1 cellular context compared by ENCODE assay signal in the genomic region with DNA sequence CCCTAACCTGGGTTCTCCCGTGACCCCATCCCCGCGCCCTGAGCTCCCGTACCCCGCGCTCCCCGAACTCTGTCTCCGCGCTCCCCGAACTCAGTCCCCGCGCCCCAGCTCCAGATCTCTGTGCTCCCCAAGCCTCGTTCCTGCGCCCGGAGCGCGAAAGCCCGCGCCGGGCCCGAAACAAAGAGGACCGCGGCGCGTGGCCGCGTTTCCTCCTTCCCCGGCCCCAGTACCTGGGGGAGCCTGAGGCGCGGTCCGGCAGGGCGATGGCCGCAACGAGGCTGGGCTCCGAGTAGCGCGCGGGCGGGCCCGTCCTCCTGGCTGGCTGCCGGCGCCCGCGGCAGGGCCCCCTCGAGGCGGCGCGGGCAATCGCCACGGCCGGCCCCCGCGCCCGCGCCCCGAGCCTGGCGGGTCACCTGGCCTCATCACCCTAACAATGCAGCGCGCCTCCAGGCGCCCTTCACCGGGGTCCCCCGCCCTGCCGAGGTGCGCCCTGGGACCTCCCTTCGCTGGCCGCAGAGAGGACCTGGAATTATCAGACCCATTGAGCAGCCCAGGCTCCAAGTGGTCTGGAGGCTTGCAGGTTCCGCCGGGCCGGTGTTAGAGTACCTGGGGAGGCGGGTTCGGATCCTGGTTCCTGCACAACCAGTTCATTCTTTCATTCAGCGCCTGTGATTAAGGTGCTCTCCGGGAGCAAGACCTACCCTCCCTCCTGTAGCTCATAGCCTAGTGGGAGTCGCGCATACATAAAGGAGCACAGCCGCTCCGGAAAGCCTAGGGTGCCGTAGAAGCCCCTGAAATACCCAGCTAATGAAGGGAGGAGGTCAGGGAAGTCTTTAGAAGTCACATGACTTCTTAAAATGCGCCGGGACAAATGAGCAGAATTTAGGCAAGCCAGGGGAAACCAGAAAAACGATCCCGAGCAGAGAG.
TF ChIP-seq lines count a peak whose summit lies in the region.

Gene TNS3, minus strand, starts transcription at position 291 of the 927 bp plus-strand sequence. CDS start 142,475 bp downstream, outside the sequence.

TF ChIP-seq in HepG2, 621 proteins besides CTCF, POLR2A, EP300 and RAD21 (continued from another document and continues in another):
- peak; percentile 66; the same call in 1 of the 2 replicates for TF ChIP-seq ZXDC (CRISPR knock-in tag; IDR thresholded peaks at IDR 0.05)
- no peak for TF ChIP-seq GTF2F1 (IDR thresholded peaks at IDR 0.05; ENCODE audit: low read length)
- no peak for TF ChIP-seq TCF7L2 (IDR thresholded peaks at IDR 0.05; ENCODE audit: low read depth, low read length)
- TF ChIP-seq ZBTB49 (CRISPR knock-in tag; IDR thresholded peaks at IDR 0.05; ENCODE audit: borderline replicate concordance): no peak
- TF ChIP-seq AHR (CRISPR knock-in tag; IDR thresholded peaks at IDR 0.05): no peak
- no peak; the same call in 1 of the 2 replicates for TF ChIP-seq IRX3 (CRISPR knock-in tag; IDR thresholded peaks at IDR 0.05; ENCODE audit: borderline replicate concordance, low read depth)
- TF ChIP-seq TGIF2 (CRISPR knock-in tag; IDR thresholded peaks at IDR 0.05): no peak
- TF ChIP-seq PLRG1 (conservative IDR thresholded peaks at IDR 0.05): no peak
- no peak for TF ChIP-seq PTBP1 (IDR thresholded peaks at IDR 0.05; ENCODE audit: low read depth, low read length, poor library complexity, severe bottlenecking)
- no peak for TF ChIP-seq CREBL2 (CRISPR knock-in tag; IDR thresholded peaks at IDR 0.05; ENCODE audit: borderline replicate concordance)
- TF ChIP-seq DNMT3B (CRISPR knock-in tag; conservative IDR thresholded peaks at IDR 0.05): no peak
- 0 out of 2 replicates have a peak, but pooled peaks have one; percentile 10 for TF ChIP-seq NRL (CRISPR knock-in tag; IDR thresholded peaks at IDR 0.05; ENCODE audit: borderline replicate concordance)
- no peak for TF ChIP-seq ZNF441 (CRISPR knock-in tag; IDR thresholded peaks at IDR 0.05; ENCODE audit: borderline replicate concordance)
- no peak for TF ChIP-seq GZF1 (CRISPR knock-in tag; IDR thresholded peaks at IDR 0.05)
- TF ChIP-seq, protein P1, sequence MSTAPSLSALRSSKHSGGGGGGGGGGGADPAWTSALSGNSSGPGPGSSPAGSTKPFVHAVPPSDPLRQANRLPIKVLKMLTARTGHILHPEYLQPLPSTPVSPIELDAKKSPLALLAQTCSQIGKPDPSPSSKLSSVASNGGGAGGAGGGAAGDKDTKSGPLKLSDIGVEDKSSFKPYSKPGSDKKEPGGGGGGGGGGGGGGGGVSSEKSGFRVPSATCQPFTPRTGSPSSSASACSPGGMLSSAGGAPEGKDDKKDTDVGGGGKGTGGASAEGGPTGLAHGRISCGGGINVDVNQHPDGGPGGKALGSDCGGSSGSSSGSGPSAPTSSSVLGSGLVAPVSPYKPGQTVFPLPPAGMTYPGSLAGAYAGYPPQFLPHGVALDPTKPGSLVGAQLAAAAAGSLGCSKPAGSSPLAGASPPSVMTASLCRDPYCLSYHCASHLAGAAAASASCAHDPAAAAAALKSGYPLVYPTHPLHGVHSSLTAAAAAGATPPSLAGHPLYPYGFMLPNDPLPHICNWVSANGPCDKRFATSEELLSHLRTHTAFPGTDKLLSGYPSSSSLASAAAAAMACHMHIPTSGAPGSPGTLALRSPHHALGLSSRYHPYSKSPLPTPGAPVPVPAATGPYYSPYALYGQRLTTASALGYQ (CRISPR knock-in tag; IDR thresholded peaks at IDR 0.05): peak; percentile 58; the same call in 1 of the 2 replicates
- TF ChIP-seq, protein P2, sequence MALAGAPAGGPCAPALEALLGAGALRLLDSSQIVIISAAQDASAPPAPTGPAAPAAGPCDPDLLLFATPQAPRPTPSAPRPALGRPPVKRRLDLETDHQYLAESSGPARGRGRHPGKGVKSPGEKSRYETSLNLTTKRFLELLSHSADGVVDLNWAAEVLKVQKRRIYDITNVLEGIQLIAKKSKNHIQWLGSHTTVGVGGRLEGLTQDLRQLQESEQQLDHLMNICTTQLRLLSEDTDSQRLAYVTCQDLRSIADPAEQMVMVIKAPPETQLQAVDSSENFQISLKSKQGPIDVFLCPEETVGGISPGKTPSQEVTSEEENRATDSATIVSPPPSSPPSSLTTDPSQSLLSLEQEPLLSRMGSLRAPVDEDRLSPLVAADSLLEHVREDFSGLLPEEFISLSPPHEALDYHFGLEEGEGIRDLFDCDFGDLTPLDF (CRISPR knock-in tag; IDR thresholded peaks at IDR 0.05): no peak
- TF ChIP-seq ELF4 (CRISPR knock-in tag; IDR thresholded peaks at IDR 0.05; ENCODE audit: borderline replicate concordance): no peak
- TF ChIP-seq ZNF34 (CRISPR knock-in tag; IDR thresholded peaks at IDR 0.05; ENCODE audit: borderline replicate concordance): no peak
- no peak; the same call in 1 of the 2 replicates for TF ChIP-seq ARNT2 (CRISPR knock-in tag; IDR thresholded peaks at IDR 0.05; ENCODE audit: low read depth)
- TF ChIP-seq ZNF737 (CRISPR knock-in tag; IDR thresholded peaks at IDR 0.05; ENCODE audit: borderline replicate concordance): no peak
- no peak for TF ChIP-seq ARNTL (CRISPR knock-in tag; IDR thresholded peaks at IDR 0.05)
- TF ChIP-seq RARG (CRISPR knock-in tag; IDR thresholded peaks at IDR 0.05; ENCODE audit: low read depth): no peak
- TF ChIP-seq, protein P3, sequence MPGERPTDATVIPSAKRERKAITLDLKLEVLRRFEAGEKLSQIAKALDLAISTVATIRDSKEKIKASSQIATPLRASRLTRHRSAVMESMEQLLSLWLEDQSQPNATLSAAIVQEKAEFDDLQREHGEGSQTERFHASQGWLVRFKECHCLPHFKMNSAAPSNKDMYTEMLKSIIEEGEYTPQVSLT (CRISPR knock-in tag; IDR thresholded peaks at IDR 0.05; ENCODE audit: borderline replicate concordance, low read depth): no peak
- TF ChIP-seq KDM2A (CRISPR knock-in tag; IDR thresholded peaks at IDR 0.05; ENCODE audit: borderline replicate concordance, low read depth): no peak
- TF ChIP-seq ZNF101 (CRISPR knock-in tag; IDR thresholded peaks at IDR 0.05; ENCODE audit: borderline replicate concordance, low read depth): no peak
- no peak for TF ChIP-seq ZZZ3 (CRISPR knock-in tag; IDR thresholded peaks at IDR 0.05; ENCODE audit: borderline replicate concordance)
- TF ChIP-seq KDM6A (CRISPR knock-in tag; IDR thresholded peaks at IDR 0.05; ENCODE audit: low read depth): no peak
- TF ChIP-seq BCL6 (CRISPR knock-in tag; IDR thresholded peaks at IDR 0.05): no peak
- TF ChIP-seq ZNF251 (CRISPR knock-in tag; IDR thresholded peaks at IDR 0.05): no peak
- 0 out of 2 replicates have a peak, but pooled peaks have one; percentile 81 for TF ChIP-seq ZNF230 (CRISPR knock-in tag; IDR thresholded peaks at IDR 0.05)
- no peak; the same call in 1 of the 2 replicates for TF ChIP-seq ZNF788 (CRISPR knock-in tag; IDR thresholded peaks at IDR 0.05; ENCODE audit: borderline replicate concordance)
- TF ChIP-seq ZNF550 (CRISPR knock-in tag; IDR thresholded peaks at IDR 0.05; ENCODE audit: borderline replicate concordance): 0 out of 2 replicates have a peak, but pooled peaks have one; percentile 64
- no peak for TF ChIP-seq CCDC6 (CRISPR knock-in tag; IDR thresholded peaks at IDR 0.05)
- TF ChIP-seq TRIM24 (CRISPR knock-in tag; IDR thresholded peaks at IDR 0.05): no peak
- TF ChIP-seq ZNF136 (CRISPR knock-in tag; IDR thresholded peaks at IDR 0.05; ENCODE audit: low read depth): no peak
- no peak for TF ChIP-seq ZNF205 (CRISPR knock-in tag; IDR thresholded peaks at IDR 0.05)
- TF ChIP-seq FOXM1 (CRISPR knock-in tag; IDR thresholded peaks at IDR 0.05): no peak
- TF ChIP-seq SMC3 (IDR thresholded peaks at IDR 0.05; ENCODE audit: low read length): no peak
- TF ChIP-seq ARHGAP35 (CRISPR knock-in tag; IDR thresholded peaks at IDR 0.05; ENCODE audit: borderline replicate concordance): no peak
- no peak for TF ChIP-seq HNRNPL (IDR thresholded peaks at IDR 0.05; ENCODE audit: low read depth, low read length)
- 0 out of 2 replicates have a peak, but pooled peaks have one; percentile 27 for TF ChIP-seq TBX2 (CRISPR knock-in tag; IDR thresholded peaks at IDR 0.05; ENCODE audit: borderline replicate concordance)
- TF ChIP-seq ZFP36L1 (CRISPR knock-in tag; IDR thresholded peaks at IDR 0.05): no peak
- TF ChIP-seq FOXC1 (CRISPR knock-in tag; IDR thresholded peaks at IDR 0.05; ENCODE audit: borderline replicate concordance): no peak
- no peak for TF ChIP-seq ZNF569 (CRISPR knock-in tag; IDR thresholded peaks at IDR 0.05; ENCODE audit: borderline replicate concordance)
- no peak for TF ChIP-seq NFKBIZ (CRISPR knock-in tag; IDR thresholded peaks at IDR 0.05)
- no peak for TF ChIP-seq ZNF281 (CRISPR knock-in tag; IDR thresholded peaks at IDR 0.05; ENCODE audit: borderline replicate concordance)
- no peak for TF ChIP-seq ZNF552 (CRISPR knock-in tag; IDR thresholded peaks at IDR 0.05; ENCODE audit: borderline replicate concordance)
- TF ChIP-seq, protein P4, sequence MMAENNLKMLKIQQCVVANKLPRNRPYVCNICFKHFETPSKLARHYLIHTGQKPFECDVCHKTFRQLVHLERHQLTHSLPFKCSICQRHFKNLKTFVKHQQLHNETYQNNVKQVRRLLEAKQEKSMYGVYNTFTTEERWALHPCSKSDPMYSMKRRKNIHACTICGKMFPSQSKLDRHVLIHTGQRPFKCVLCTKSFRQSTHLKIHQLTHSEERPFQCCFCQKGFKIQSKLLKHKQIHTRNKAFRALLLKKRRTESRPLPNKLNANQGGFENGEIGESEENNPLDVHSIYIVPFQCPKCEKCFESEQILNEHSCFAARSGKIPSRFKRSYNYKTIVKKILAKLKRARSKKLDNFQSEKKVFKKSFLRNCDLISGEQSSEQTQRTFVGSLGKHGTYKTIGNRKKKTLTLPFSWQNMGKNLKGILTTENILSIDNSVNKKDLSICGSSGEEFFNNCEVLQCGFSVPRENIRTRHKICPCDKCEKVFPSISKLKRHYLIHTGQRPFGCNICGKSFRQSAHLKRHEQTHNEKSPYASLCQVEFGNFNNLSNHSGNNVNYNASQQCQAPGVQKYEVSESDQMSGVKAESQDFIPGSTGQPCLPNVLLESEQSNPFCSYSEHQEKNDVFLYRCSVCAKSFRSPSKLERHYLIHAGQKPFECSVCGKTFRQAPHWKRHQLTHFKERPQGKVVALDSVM (CRISPR knock-in tag; IDR thresholded peaks at IDR 0.05): 0 out of 2 replicates have a peak, but pooled peaks have one; percentile 30
